ENCODE assay signal across 20 cellular contexts in genomic region chr9:84061613-84062205, GRCh38.
DNase-seq lines count a peak whose midpoint lies in the region; ATAC-seq and TF ChIP-seq lines count a peak whose summit lies in the region.
"Had no signal": no experiment of that assay in that cellular context is flagged by ENCODE, and none has a peak within 500 bp of the region (broad histone marks: within the 10 kb centered on the region; RNA-seq: fewer than 3 reads in every experiment).

No MANE protein-coding gene starts in this region.

- no peaks in the 10 kb centered on the region for H3K4me1 Mint-ChIP-seq in chondrocyte (ENCODE audit: low read depth)
- H3K4me1 Mint-ChIP-seq: CD8-positive, alpha-beta memory T cell; endodermal cell; GM23338 had no signal

- TF ChIP-seq POLR2A in stomach (IDR thresholded peaks at IDR 0.05) (no peak), tibial nerve (IDR thresholded peaks at IDR 0.05) (no peak)

- peaks cover 3% of the 10 kb centered on the region for H3K27me3 Mint-ChIP-seq in chondrocyte (ENCODE audit: low read depth)
- H3K27me3 Mint-ChIP-seq: progenitor cell of endocrine pancreas had no signal

- no peaks in the 10 kb centered on the region for H3K36me3 ChIP-seq in stomach
- no peaks in the 10 kb centered on the region for H3K36me3 ChIP-seq in tibial nerve
- H3K36me3 ChIP-seq: breast epithelium, esophagus squamous epithelium, WERI-Rb-1 had no signal

- peak overlapping the region; percentile 91 for H3K27ac ChIP-seq in VCaP
- peak overlapping the region in 3 of 5 donors; percentile 15 to 74 (median 28) for H3K27ac ChIP-seq in stomach
- no peak overlapping the region for H3K27ac ChIP-seq in tibial nerve
- H3K27ac ChIP-seq: breast epithelium, coronary artery, esophagus squamous epithelium, WERI-Rb-1 had no signal

- WGBS in stomach, 5 donors = 21 to 43% (median 37%) methylated on average over 5 of the region's 5 CpGs
- WGBS in tibial nerve, 2 donors = 61 to 63% methylated on average over 5 of the region's 5 CpGs

- TF ChIP-seq EP300 in stomach (IDR thresholded peaks at IDR 0.05) = no peak
- TF ChIP-seq EP300 in tibial nerve (IDR thresholded peaks at IDR 0.05) = no peak

- H3K9me3 ChIP-seq in stomach (no peaks in the 10 kb centered on the region), tibial nerve (no peaks in the 10 kb centered on the region)
- H3K9me3 ChIP-seq: breast epithelium, esophagus squamous epithelium, SK-N-SH had no signal

- H3K4me3 Mint-ChIP-seq in chondrocyte (ENCODE audit: unreplicated experiment) = no peak overlapping the region
- H3K4me3 Mint-ChIP-seq: CD8-positive, alpha-beta memory T cell; endodermal cell; GM23338 had no signal

- intact Hi-C loops in stomach (cut with DNase I; ENCODE audit: low total_unique reads) = no loop called here

- H3K9me3 Mint-ChIP-seq in chondrocyte (ENCODE audit: low read depth) = peaks cover 4% of the 10 kb centered on the region
- H3K9me3 Mint-ChIP-seq: CD8-positive, alpha-beta memory T cell; endodermal cell; GM23338 had no signal

- TF ChIP-seq CTCF in VCaP (conservative IDR thresholded peaks at IDR 0.05) = no peak
- TF ChIP-seq CTCF in stomach (IDR thresholded peaks at IDR 0.05) = no peak
- no peak for TF ChIP-seq CTCF in tibial nerve (IDR thresholded peaks at IDR 0.05)
- no peak for TF ChIP-seq CTCF in chondrocyte (IDR thresholded peaks at IDR 0.05)

- H3K4me1 ChIP-seq in stomach (peaks cover 3 to 15% (median 9%) of the 10 kb centered on the region in 4 donors), tibial nerve (no peaks in the 10 kb centered on the region)
- H3K4me1 ChIP-seq: breast epithelium had no signal

- DNase-seq in NCI-H1417 (lab: John Stamatoyannopoulos, UW) (peak in 2 of 3 experiments; percentile 81 to 93), NCI-H2107 (lab: John Stamatoyannopoulos, UW) (peak; percentile 27), stomach (no peak), left lobe of liver (ENCODE audit: low spot score) (no peak), tibial nerve (ENCODE audit: low spot score in 2 of 2) (no peak), chondrocyte (ENCODE audit: low spot score) (no peak)
- DNase-seq: activated gamma-delta T cell; CD8-positive, alpha-beta memory T cell; endodermal cell; esophagus squamous epithelium; mammary epithelial cell; NCI-H446 treated with DMSO at 0.1 percent for 48 hours; RPMI8226; SK-N-SH; WERI-Rb-1 had no signal

- H3K27ac Mint-ChIP-seq in chondrocyte (ENCODE audit: unreplicated experiment) = no peak overlapping the region
- H3K27ac Mint-ChIP-seq: CD8-positive, alpha-beta memory T cell; endodermal cell; GM23338; progenitor cell of endocrine pancreas had no signal

- no peak overlapping the region for H3K4me3 ChIP-seq in stomach
- H3K4me3 ChIP-seq in tibial nerve = no peak overlapping the region
- H3K4me3 ChIP-seq: breast epithelium, coronary artery, esophagus squamous epithelium, GM23338 had no signal

- H3K27me3 ChIP-seq in stomach (no peaks in the 10 kb centered on the region), tibial nerve (no peaks in the 10 kb centered on the region)
- H3K27me3 ChIP-seq: breast epithelium, esophagus squamous epithelium had no signal

- H3K36me3 Mint-ChIP-seq in chondrocyte (ENCODE audit: low read depth) = peaks cover 1% of the 10 kb centered on the region
- H3K36me3 Mint-ChIP-seq: CD8-positive, alpha-beta memory T cell had no signal

- no peak for ATAC-seq in left lobe of liver
- ATAC-seq: GM23338 had no signal

Comparison
In these comparisons a context has a peak if more than half of its experiments do, and no peak if none do; other contexts are left out.
1. DNase-seq: peak in NCI-H1417 (2 of 3) and NCI-H2107 (single experiment); none in stomach (single experiment), left lobe of liver (single experiment), tibial nerve (0 of 2) and chondrocyte (single experiment).
2. H3K27ac ChIP-seq: peak in VCaP (single experiment) and stomach (3 of 5); none in tibial nerve (0 of 4).